1 cellular context compared by ENCODE assay signal in genomic region chr19:9792191-9793050, GRCh38.
TF ChIP-seq lines count a peak whose summit lies in the region.

No MANE protein-coding gene starts in this region.

TF ChIP-seq in Ishikawa, 13 proteins besides CTCF, POLR2A, EP300 and RAD21 (continued from another document):
- TF ChIP-seq USF1 (IDR thresholded peaks at IDR 0.05): peak; percentile 44
